ENCODE assay signal across 26 cellular contexts in the genomic region with DNA sequence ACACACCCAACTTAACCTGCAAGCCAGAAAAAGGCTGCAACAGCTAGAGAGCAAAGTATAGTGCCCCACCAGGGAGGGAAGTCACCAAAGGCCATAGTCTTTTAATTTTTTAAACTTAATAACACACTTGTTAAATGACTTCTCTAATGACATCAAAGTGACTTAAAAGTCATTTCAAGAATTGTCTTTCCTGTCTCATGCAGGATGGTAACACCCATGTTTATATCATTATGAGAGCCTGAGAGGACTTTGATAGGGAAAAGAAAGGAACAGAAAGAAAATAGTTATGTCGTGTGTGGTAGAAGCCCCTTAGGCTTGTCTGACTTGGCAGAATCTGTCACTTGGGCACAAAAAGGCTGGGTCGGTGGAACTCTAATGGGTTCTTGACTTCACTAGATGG. TPM values are rescaled to one million over a fixed set of nuclear protein-coding genes. Genes with fewer than 3 reads are reported as not detected.
"Had no signal": no experiment of that assay in that cellular context is flagged by ENCODE, and none has a peak within 500 bp of the region (broad histone marks: within the 10 kb centered on the region; RNA-seq: fewer than 3 reads in every experiment).

No MANE protein-coding gene starts in this region.

- H3K27me3 Mint-ChIP-seq: progenitor cell of endocrine pancreas, type B pancreatic cell had no signal

- H3K4me1 ChIP-seq: esophagus muscularis mucosa, foreskin keratinocyte, heart left ventricle, right lobe of liver, uterus had no signal

- H3K4me1 Mint-ChIP-seq: activated CD4-positive, alpha-beta T cell treated with anti-CD3 and anti-CD28 coated beads for 36 hours; activated naive CD4-positive, alpha-beta T cell treated with anti-CD3 and anti-CD28 coated beads, Interleukin-2, amount 50 U/mL, for 24 hours; central memory CD8-positive, alpha-beta T cell; immature natural killer cell; nephron had no signal

- H3K27me3 ChIP-seq: esophagus muscularis mucosa, ovary, right lobe of liver, uterus had no signal

- H3K36me3 Mint-ChIP-seq: activated naive CD4-positive, alpha-beta T cell treated with anti-CD3 and anti-CD28 coated beads, Interleukin-2, amount 50 U/mL, for 24 hours; immature natural killer cell; type B pancreatic cell had no signal

- H3K4me3 Mint-ChIP-seq: activated CD4-positive, alpha-beta T cell treated with anti-CD3 and anti-CD28 coated beads for 36 hours; activated naive CD4-positive, alpha-beta T cell treated with anti-CD3 and anti-CD28 coated beads, Interleukin-2, amount 50 U/mL, for 24 hours; central memory CD8-positive, alpha-beta T cell; nephron; stimulated activated naive CD8-positive, alpha-beta T cell treated with anti-CD3 and anti-CD28 coated beads, Interleukin-15, Interleukin-2, amounts not matched to agents 100 ng/mL and 50 ng/mL, for 24 hours; type B pancreatic cell had no signal

- H3K9me3 ChIP-seq: ovary, right lobe of liver, uterus had no signal

- H3K36me3 ChIP-seq: esophagus muscularis mucosa, heart left ventricle, ovary, right lobe of liver, uterus had no signal

- H3K27ac Mint-ChIP-seq: activated CD4-positive, alpha-beta T cell treated with anti-CD3 and anti-CD28 coated beads for 36 hours; activated naive CD4-positive, alpha-beta T cell treated with anti-CD3 and anti-CD28 coated beads, Interleukin-2, amount 50 U/mL, for 24 hours; nephron; progenitor cell of endocrine pancreas; stimulated activated naive CD8-positive, alpha-beta T cell treated with anti-CD3 and anti-CD28 coated beads, Interleukin-15, Interleukin-2, amounts not matched to agents 100 ng/mL and 50 ng/mL, for 24 hours; type B pancreatic cell had no signal

- ATAC-seq: activated CD4-positive, alpha-beta T cell treated with anti-CD3 and anti-CD28 coated beads for 36 hours; foreskin keratinocyte; heart left ventricle; left colon; right lobe of liver had no signal

- H3K27ac ChIP-seq: esophagus muscularis mucosa, foreskin keratinocyte, heart left ventricle, ovary, right lobe of liver, uterus had no signal

- DNase-seq: activated CD4-positive, alpha-beta T cell treated with anti-CD3 and anti-CD28 coated beads for 36 hours; activated CD4-positive, alpha-beta T cell treated with anti-CD3 and anti-CD28 coated beads, Interleukin-2, amount 50 U/mL, for 48 hours; activated CD4-positive, CD25-positive, alpha-beta regulatory T cell; anterior cingulate cortex; dermis blood vessel endothelial cell; effector CD4-positive, alpha-beta T cell; foreskin keratinocyte; heart left ventricle; hypothalamus; kidney; left colon; mammary epithelial cell; ovary; right lobe of liver; stimulated activated CD4-positive, alpha-beta T cell treated with anti-CD3 and anti-CD28 coated beads, Interleukin-2, amount 100 ng/mL, for 48 hours; substantia nigra; SW 1271; uterus had no signal

- H3K4me3 ChIP-seq: esophagus muscularis mucosa, heart left ventricle, ovary, right lobe of liver, uterus had no signal

RNA-seq across cellular contexts. Expression of a gene that starts 57.9 kb away (rescaled TPM):
- total RNA-seq: foreskin keratinocyte, mammary epithelial cell had no signal
- polyA plus RNA-seq: foreskin keratinocyte, immature natural killer cell, mammary epithelial cell had no signal
